1 cellular context compared by ENCODE assay signal in the genomic region with DNA sequence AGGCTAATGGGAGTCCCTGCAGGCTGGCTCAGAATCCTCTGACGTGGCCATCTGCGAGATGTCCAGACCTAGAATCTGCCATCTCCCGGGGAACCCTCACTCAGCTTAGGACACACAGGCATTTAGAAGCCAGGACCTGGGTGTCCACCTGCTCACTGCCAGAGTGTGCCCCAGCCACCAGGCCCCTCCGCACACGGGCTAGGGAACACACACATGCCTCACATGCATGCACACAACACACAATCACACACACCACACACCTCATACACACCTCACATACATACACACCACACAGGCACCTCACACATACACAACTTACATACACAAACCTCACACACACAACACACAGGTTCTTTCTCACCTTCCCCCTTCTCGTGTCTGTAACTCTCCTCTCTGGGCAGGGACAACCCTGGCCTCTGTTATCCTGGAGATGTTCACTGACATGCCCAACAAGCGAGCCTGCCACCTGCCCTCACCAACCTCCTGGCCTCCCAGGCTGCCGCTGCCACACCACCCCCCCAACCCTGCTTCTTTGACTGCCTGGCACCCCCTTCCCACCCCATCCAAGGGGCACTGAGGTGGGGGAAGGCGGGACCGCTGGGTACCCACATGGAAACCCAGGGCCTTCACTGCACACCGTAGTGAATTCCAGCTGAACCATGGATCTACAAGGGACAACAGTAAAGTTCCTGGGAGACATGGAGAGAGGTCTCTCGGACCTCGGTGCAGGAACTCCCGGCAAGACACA.
TF ChIP-seq lines count a peak whose summit lies in the region.

No MANE protein-coding gene starts in this region.

TF ChIP-seq in K562, 482 proteins besides CTCF, POLR2A, EP300 and RAD21 (continued from another document and continues in another):
- no peak for TF ChIP-seq CBX2 (IDR thresholded peaks at IDR 0.05; ENCODE audit: insufficient read depth, low read length, poor library complexity, severe bottlenecking)
- no peak for TF ChIP-seq JUN (IDR thresholded peaks at IDR 0.05; ENCODE audit: borderline replicate concordance, low read depth, low read length)
- no peak for TF ChIP-seq JUN (CRISPR knock-in tag; IDR thresholded peaks at IDR 0.05; ENCODE audit: borderline replicate concordance)
- peak; percentile 46 for TF ChIP-seq POLR2B (IDR thresholded peaks at IDR 0.05; ENCODE audit: low read depth, partially characterized antibody)
- TF ChIP-seq ILK (tag; IDR thresholded peaks at IDR 0.05; ENCODE audit: borderline replicate concordance, low read depth) = no peak
- no peak for TF ChIP-seq XRCC3 (IDR thresholded peaks at IDR 0.05)
- TF ChIP-seq TSC22D4 (tag; IDR thresholded peaks at IDR 0.05) = peak; percentile 90; the same call in 1 of the 2 replicates
- no peak for TF ChIP-seq SAFB2 (IDR thresholded peaks at IDR 0.05; ENCODE audit: borderline replicate concordance, low read depth, low read length, severe bottlenecking)
- no peak for TF ChIP-seq PTBP1 (IDR thresholded peaks at IDR 0.05; ENCODE audit: low read depth, low read length)
- TF ChIP-seq, protein P1, sequence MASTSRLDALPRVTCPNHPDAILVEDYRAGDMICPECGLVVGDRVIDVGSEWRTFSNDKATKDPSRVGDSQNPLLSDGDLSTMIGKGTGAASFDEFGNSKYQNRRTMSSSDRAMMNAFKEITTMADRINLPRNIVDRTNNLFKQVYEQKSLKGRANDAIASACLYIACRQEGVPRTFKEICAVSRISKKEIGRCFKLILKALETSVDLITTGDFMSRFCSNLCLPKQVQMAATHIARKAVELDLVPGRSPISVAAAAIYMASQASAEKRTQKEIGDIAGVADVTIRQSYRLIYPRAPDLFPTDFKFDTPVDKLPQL (IDR thresholded peaks at IDR 0.05; ENCODE audit: extremely low read depth, insufficient read length) = no peak
- peak; percentile 68 for TF ChIP-seq NFRKB (IDR thresholded peaks at IDR 0.05; ENCODE audit: low read depth)
- TF ChIP-seq, protein P2, sequence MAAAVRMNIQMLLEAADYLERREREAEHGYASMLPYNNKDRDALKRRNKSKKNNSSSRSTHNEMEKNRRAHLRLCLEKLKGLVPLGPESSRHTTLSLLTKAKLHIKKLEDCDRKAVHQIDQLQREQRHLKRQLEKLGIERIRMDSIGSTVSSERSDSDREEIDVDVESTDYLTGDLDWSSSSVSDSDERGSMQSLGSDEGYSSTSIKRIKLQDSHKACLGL (CRISPR knock-in tag; IDR thresholded peaks at IDR 0.05; ENCODE audit: borderline replicate concordance, poor library complexity, severe bottlenecking) = no peak
- no peak for TF ChIP-seq NFIX (CRISPR knock-in tag; IDR thresholded peaks at IDR 0.05; ENCODE audit: low read depth)
- no peak for TF ChIP-seq DACH1 (IDR thresholded peaks at IDR 0.05; ENCODE audit: partially characterized antibody)
- no peak for TF ChIP-seq CBX8 (IDR thresholded peaks at IDR 0.05; ENCODE audit: borderline replicate concordance, extremely low read depth, low read depth, low read length, poor library complexity, severe bottlenecking)
- peak; percentile 79; the same call in 1 of the 2 replicates for TF ChIP-seq ELF4 (CRISPR knock-in tag; IDR thresholded peaks at IDR 0.05)
- TF ChIP-seq SMARCE1 (IDR thresholded peaks at IDR 0.05) = 0 out of 2 replicates have a peak, but pooled peaks have one; percentile 28
- TF ChIP-seq, protein P3, sequence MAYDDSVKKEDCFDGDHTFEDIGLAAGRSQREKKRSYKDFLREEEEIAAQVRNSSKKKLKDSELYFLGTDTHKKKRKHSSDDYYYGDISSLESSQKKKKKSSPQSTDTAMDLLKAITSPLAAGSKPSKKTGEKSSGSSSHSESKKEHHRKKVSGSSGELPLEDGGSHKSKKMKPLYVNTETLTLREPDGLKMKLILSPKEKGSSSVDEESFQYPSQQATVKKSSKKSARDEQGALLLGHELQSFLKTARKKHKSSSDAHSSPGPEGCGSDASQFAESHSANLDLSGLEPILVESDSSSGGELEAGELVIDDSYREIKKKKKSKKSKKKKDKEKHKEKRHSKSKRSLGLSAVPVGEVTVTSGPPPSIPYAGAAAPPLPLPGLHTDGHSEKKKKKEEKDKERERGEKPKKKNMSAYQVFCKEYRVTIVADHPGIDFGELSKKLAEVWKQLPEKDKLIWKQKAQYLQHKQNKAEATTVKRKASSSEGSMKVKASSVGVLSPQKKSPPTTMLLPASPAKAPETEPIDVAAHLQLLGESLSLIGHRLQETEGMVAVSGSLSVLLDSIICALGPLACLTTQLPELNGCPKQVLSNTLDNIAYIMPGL (CRISPR knock-in tag; IDR thresholded peaks at IDR 0.05) = 0 out of 2 replicates have a peak, but pooled peaks have one; percentile 16
- no peak for TF ChIP-seq FOXK1 (CRISPR knock-in tag; IDR thresholded peaks at IDR 0.05; ENCODE audit: borderline replicate concordance)
- no peak for TF ChIP-seq RHOXF2B (CRISPR knock-in tag; conservative IDR thresholded peaks at IDR 0.05)
- TF ChIP-seq ZNF717 (CRISPR knock-in tag; IDR thresholded peaks at IDR 0.05) = no peak
- no peak for TF ChIP-seq SRSF7 (optimal IDR thresholded peaks at IDR 0.05; ENCODE audit: low read depth, low read length)
- no peak for TF ChIP-seq ZFP36 (IDR thresholded peaks at IDR 0.05; ENCODE audit: low read depth, low read length, partially characterized antibody)
- TF ChIP-seq BCOR (IDR thresholded peaks at IDR 0.05) = 0 out of 2 replicates have a peak, but pooled peaks have one; percentile 28
- no peak for TF ChIP-seq ZNF778 (CRISPR knock-in tag; IDR thresholded peaks at IDR 0.05)
- peak; percentile 97 for TF ChIP-seq HLTF (IDR thresholded peaks at IDR 0.05)
- TF ChIP-seq BRD9 (IDR thresholded peaks at IDR 0.05; ENCODE audit: low read depth, partially characterized antibody) = no peak
- peak; percentile 90 for TF ChIP-seq ARHGAP35 (IDR thresholded peaks at IDR 0.05; ENCODE audit: partially characterized antibody)
- no peak for TF ChIP-seq NFE2L1 (tag; IDR thresholded peaks at IDR 0.05; ENCODE audit: borderline replicate concordance, low read depth)
- no peak for TF ChIP-seq ZNF551 (CRISPR knock-in tag; IDR thresholded peaks at IDR 0.05)
- TF ChIP-seq, protein P4, sequence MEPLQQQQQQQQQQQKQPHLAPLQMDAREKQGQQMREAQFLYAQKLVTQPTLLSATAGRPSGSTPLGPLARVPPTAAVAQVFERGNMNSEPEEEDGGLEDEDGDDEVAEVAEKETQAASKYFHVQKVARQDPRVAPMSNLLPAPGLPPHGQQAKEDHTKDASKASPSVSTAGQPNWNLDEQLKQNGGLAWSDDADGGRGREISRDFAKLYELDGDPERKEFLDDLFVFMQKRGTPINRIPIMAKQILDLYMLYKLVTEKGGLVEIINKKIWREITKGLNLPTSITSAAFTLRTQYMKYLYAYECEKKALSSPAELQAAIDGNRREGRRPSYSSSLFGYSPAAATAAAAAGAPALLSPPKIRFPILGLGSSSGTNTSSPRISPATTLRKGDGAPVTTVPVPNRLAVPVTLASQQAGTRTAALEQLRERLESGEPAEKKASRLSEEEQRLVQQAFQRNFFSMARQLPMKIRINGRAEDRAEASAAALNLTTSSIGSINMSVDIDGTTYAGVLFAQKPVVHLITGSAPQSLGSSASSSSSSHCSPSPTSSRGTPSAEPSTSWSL (CRISPR knock-in tag; IDR thresholded peaks at IDR 0.05; ENCODE audit: borderline replicate concordance) = no peak
- TF ChIP-seq MTA2 (IDR thresholded peaks at IDR 0.05; ENCODE audit: low read depth) = peak; percentile 31; the same call in 1 of the 2 replicates
- no peak for TF ChIP-seq FOSL1 (tag; conservative IDR thresholded peaks at IDR 0.05)
- TF ChIP-seq, protein P5, sequence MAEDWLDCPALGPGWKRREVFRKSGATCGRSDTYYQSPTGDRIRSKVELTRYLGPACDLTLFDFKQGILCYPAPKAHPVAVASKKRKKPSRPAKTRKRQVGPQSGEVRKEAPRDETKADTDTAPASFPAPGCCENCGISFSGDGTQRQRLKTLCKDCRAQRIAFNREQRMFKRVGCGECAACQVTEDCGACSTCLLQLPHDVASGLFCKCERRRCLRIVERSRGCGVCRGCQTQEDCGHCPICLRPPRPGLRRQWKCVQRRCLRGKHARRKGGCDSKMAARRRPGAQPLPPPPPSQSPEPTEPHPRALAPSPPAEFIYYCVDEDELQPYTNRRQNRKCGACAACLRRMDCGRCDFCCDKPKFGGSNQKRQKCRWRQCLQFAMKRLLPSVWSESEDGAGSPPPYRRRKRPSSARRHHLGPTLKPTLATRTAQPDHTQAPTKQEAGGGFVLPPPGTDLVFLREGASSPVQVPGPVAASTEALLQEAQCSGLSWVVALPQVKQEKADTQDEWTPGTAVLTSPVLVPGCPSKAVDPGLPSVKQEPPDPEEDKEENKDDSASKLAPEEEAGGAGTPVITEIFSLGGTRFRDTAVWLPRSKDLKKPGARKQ (CRISPR knock-in tag; IDR thresholded peaks at IDR 0.05) = no peak
- TF ChIP-seq MCM7 (IDR thresholded peaks at IDR 0.05) = peak in 1 of 2 experiments; percentile 97; a peak in 2 of 4 replicates
- no peak for TF ChIP-seq NCOR1 (IDR thresholded peaks at IDR 0.05)
- no peak for TF ChIP-seq ZKSCAN3 (CRISPR knock-in tag; IDR thresholded peaks at IDR 0.05)
- peak in 1 of 2 experiments; percentile 89; a peak in 2 of 4 replicates for TF ChIP-seq HDAC1 (IDR thresholded peaks at IDR 0.05)
- peak; percentile 92 for TF ChIP-seq OTX1 (CRISPR knock-in tag; IDR thresholded peaks at IDR 0.05)
- no peak for TF ChIP-seq ZNF76 (CRISPR knock-in tag; IDR thresholded peaks at IDR 0.05; ENCODE audit: borderline replicate concordance)
- no peak for TF ChIP-seq TEAD2 (tag; IDR thresholded peaks at IDR 0.05)
- TF ChIP-seq TEAD4 (IDR thresholded peaks at IDR 0.05; ENCODE audit: low read length) = no peak
- TF ChIP-seq TEAD4 (CRISPR knock-in tag; IDR thresholded peaks at IDR 0.05; ENCODE audit: borderline replicate concordance) = no peak
- no peak for TF ChIP-seq MIER1 (IDR thresholded peaks at IDR 0.05; ENCODE audit: low read depth)
- peak; percentile 19 for TF ChIP-seq HMGN3 (IDR thresholded peaks at IDR 0.05; ENCODE audit: borderline replicate concordance, extremely low read depth, insufficient read length, low read depth, low read length)
- TF ChIP-seq, protein P6, sequence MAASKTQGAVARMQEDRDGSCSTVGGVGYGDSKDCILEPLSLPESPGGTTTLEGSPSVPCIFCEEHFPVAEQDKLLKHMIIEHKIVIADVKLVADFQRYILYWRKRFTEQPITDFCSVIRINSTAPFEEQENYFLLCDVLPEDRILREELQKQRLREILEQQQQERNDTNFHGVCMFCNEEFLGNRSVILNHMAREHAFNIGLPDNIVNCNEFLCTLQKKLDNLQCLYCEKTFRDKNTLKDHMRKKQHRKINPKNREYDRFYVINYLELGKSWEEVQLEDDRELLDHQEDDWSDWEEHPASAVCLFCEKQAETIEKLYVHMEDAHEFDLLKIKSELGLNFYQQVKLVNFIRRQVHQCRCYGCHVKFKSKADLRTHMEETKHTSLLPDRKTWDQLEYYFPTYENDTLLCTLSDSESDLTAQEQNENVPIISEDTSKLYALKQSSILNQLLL (CRISPR knock-in tag; IDR thresholded peaks at IDR 0.05; ENCODE audit: borderline replicate concordance) = no peak
- TF ChIP-seq SMARCA5 (IDR thresholded peaks at IDR 0.05) = peak; percentile 86; the same call in 1 of the 2 replicates
- peak; percentile 59; the same call in 1 of the 2 replicates for TF ChIP-seq SMARCA4 (IDR thresholded peaks at IDR 0.05)
- TF ChIP-seq SAP30 (IDR thresholded peaks at IDR 0.05; ENCODE audit: borderline replicate concordance, insufficient read depth, low read depth, low read length, poor library complexity, severe bottlenecking) = peak; percentile 37
- TF ChIP-seq, protein P7, sequence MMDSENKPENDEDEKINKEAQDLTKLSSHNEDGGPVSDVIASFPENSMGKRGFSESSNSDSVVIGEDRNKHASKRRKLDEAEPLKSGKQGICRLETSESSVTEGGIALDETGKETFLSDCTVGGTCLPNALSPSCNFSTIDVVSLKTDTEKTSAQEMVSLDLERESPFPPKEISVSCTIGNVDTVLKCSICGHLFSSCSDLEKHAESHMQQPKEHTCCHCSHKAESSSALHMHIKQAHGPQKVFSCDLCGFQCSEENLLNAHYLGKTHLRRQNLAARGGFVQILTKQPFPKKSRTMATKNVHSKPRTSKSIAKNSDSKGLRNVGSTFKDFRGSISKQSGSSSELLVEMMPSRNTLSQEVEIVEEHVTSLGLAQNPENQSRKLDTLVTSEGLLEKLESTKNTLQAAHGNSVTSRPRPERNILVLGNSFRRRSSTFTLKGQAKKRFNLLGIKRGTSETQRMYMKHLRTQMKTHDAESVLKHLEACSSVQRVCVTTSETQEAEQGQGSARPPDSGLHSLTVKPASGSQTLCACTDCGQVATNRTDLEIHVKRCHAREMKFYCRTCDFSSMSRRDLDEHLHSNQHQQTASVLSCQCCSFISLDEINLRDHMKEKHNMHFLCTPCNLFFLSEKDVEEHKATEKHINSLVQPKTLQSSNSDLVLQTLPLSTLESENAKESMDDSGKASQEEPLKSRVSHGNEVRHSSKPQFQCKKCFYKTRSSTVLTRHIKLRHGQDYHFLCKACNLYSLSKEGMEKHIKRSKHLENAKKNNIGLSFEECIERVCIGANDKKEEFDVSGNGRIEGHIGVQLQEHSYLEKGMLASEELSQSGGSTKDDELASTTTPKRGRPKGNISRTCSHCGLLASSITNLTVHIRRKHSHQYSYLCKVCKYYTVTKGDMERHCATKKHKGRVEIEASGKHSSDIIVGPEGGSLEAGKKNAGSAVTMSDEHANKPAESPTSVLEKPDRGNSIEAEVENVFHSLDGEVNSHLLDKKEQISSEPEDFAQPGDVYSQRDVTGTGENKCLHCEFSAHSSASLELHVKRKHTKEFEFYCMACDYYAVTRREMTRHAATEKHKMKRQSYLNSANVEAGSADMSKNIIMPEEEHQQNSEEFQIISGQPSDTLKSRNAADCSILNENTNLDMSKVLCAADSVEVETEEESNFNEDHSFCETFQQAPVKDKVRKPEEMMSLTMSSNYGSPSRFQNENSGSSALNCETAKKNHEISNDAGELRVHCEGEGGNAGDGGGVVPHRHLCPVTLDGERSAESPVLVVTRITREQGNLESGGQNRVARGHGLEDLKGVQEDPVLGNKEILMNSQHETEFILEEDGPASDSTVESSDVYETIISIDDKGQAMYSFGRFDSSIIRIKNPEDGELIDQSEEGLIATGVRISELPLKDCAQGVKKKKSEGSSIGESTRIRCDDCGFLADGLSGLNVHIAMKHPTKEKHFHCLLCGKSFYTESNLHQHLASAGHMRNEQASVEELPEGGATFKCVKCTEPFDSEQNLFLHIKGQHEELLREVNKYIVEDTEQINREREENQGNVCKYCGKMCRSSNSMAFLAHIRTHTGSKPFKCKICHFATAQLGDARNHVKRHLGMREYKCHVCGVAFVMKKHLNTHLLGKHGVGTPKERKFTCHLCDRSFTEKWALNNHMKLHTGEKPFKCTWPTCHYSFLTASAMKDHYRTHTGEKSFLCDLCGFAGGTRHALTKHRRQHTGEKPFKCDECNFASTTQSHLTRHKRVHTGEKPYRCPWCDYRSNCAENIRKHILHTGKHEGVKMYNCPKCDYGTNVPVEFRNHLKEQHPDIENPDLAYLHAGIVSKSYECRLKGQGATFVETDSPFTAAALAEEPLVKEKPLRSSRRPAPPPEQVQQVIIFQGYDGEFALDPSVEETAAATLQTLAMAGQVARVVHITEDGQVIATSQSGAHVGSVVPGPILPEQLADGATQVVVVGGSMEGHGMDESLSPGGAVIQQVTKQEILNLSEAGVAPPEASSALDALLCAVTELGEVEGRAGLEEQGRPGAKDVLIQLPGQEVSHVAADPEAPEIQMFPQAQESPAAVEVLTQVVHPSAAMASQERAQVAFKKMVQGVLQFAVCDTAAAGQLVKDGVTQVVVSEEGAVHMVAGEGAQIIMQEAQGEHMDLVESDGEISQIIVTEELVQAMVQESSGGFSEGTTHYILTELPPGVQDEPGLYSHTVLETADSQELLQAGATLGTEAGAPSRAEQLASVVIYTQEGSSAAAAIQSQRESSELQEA (IDR thresholded peaks at IDR 0.05; ENCODE audit: low read depth) = no peak; the same call in 1 of the 2 replicates
- TF ChIP-seq ETS2 (tag; IDR thresholded peaks at IDR 0.05; ENCODE audit: borderline replicate concordance, poor library complexity, severe bottlenecking) = peak; percentile 73
- peak; percentile 85; the same call in 1 of the 2 replicates for TF ChIP-seq MCM3 (IDR thresholded peaks at IDR 0.05)
- peak; percentile 92 for TF ChIP-seq NCOA4 (IDR thresholded peaks at IDR 0.05; ENCODE audit: partially characterized antibody)
